In genomic region chr1:148758412-148758811, GRCh38 we compare ENCODE assay signal across 10 cellular contexts. TPM values are rescaled to one million over a fixed set of nuclear protein-coding genes. Genes with fewer than 3 reads are reported as not detected.
DNase-seq lines count a peak whose midpoint lies in the region; ATAC-seq and TF ChIP-seq lines count a peak whose summit lies in the region.
"Not testable (repeated sequence)": the region's sequence is repeated elsewhere in the genome, so short reads cannot be mapped to it uniquely, and the experiment has no call there.
"Had no signal": no experiment of that assay in that cellular context is flagged by ENCODE, and none has a peak within 500 bp of the region (broad histone marks: within the 10 kb centered on the region; RNA-seq: fewer than 3 reads in every experiment).

No MANE protein-coding gene starts in this region.

- DNase-seq in activated T-cell treated with anti-CD3 and anti-CD28 coated beads, Interleukin-2, amount 50 U/mL, for 4 hours; left lung; upper lobe of right lung: not testable (repeated sequence)

- not testable (repeated sequence) for H3K4me1 Mint-ChIP-seq in activated T-cell treated with anti-CD3 and anti-CD28 coated beads, Interleukin-2, amount 50 U/mL, for 4 hours (ENCODE audit: low read depth)

- intact Hi-C loops in left lung (cut with DNase I); upper lobe of right lung (cut with DNase I): not testable (repeated sequence)

- TF ChIP-seq CTCF in left lung (IDR thresholded peaks at IDR 0.05); upper lobe of right lung (IDR thresholded peaks at IDR 0.05): not testable (repeated sequence)

- not testable (repeated sequence) for H3K27me3 Mint-ChIP-seq in activated T-cell treated with anti-CD3 and anti-CD28 coated beads, Interleukin-2, amount 50 U/mL, for 4 hours (ENCODE audit: low read depth)

- H3K27me3 ChIP-seq in left lung, upper lobe of right lung: not testable (repeated sequence)

- peak; percentile 98 for ATAC-seq in GM18517 (IDR thresholded peaks at IDR 0.05; ENCODE audit: unreplicated experiment)
- peak; percentile 96 for ATAC-seq in GM19438 (IDR thresholded peaks at IDR 0.05; ENCODE audit: low read depth, unreplicated experiment)
- ATAC-seq in GM21825 (IDR thresholded peaks at IDR 0.05; ENCODE audit: unreplicated experiment) = peak; percentile 94
- peak; percentile 91 for ATAC-seq in HG03039 (IDR thresholded peaks at IDR 0.05; ENCODE audit: unreplicated experiment)
- ATAC-seq in HG03460 (IDR thresholded peaks at IDR 0.05; ENCODE audit: unreplicated experiment) = peak; percentile 95
- peak; percentile 91 to 93 for ATAC-seq in activated T-cell treated with anti-CD3 and anti-CD28 coated beads, Interleukin-2, amount 50 U/mL, for 4 hours
- peak; percentile 44 for ATAC-seq in left lung
- peak; percentile 86 for ATAC-seq in upper lobe of right lung

- H3K9me3 Mint-ChIP-seq in activated T-cell treated with anti-CD3 and anti-CD28 coated beads, Interleukin-2, amount 50 U/mL, for 4 hours = not testable (repeated sequence)

- H3K36me3 Mint-ChIP-seq in activated T-cell treated with anti-CD3 and anti-CD28 coated beads, Interleukin-2, amount 50 U/mL, for 4 hours (ENCODE audit: insufficient read depth) = not testable (repeated sequence)

- not testable (repeated sequence) for H3K4me3 Mint-ChIP-seq in activated T-cell treated with anti-CD3 and anti-CD28 coated beads, Interleukin-2, amount 50 U/mL, for 4 hours

- not testable (repeated sequence) for H3K4me3 ChIP-seq in left lung, upper lobe of right lung

- not testable (repeated sequence) for H3K36me3 ChIP-seq in left lung, upper lobe of right lung

- not testable (repeated sequence) for H3K27ac ChIP-seq in left lung, upper lobe of right lung

- not testable (repeated sequence) for H3K4me1 ChIP-seq in left lung, upper lobe of right lung

- H3K9me3 ChIP-seq in left lung, upper lobe of right lung: not testable (repeated sequence)

RNA-seq across cellular contexts. Expression of gene NUDT4B, which starts 9.8 kb away (rescaled TPM):
- total RNA-seq in activated T-cell treated with anti-CD3 and anti-CD28 coated beads, Interleukin-2, amount 50 U/mL, for 4 hours = 1 to 10 TPM in 1 of 3 donors, under 1 TPM in 1, not detected in 1; 0.96 to 1.5 TPM
- total RNA-seq in left lung (1 to 10 TPM in 1 of 2 donors, under 1 TPM in 1; 0.90 to 2.5 TPM), upper lobe of right lung (1.8 TPM)
- total RNA-seq: activated naive CD4-positive, alpha-beta T cell treated with anti-CD3 and anti-CD28 coated beads for 36 hours; WTC11 had no signal

Comparison
In these comparisons a context has a peak if more than half of its experiments do, and no peak if none do; other contexts are left out.
1. ATAC-seq: peak in every context shown above with its lines; median percentile 98 in GM18517; 96 in GM19438; 95 in HG03460; 94 in GM21825; 92 in activated T-cell treated with anti-CD3 and anti-CD28 coated beads, Interleukin-2, amount 50 U/mL, for 4 hours; 91 in HG03039; 86 in upper lobe of right lung; 44 in left lung.